In genomic region chr4:1289232-1290164, GRCh38 we compare ENCODE assay signal across 8 cellular contexts. TPM values are rescaled to one million over a fixed set of nuclear protein-coding genes. Genes with fewer than 3 reads are reported as not detected.
DNase-seq lines count a peak whose midpoint lies in the region; ATAC-seq, FAIRE-seq and TF ChIP-seq lines count a peak whose summit lies in the region.

MAEA (plus strand) TSS chr4:1289891; CDS start chr4:1289914, 23 bp downstream.

- H3K4me2 ChIP-seq in HepG2 (ENCODE audit: low read depth, low read length): peak within 1 kb of the TSS; percentile 95

- H3K36me3 Mint-ChIP-seq in CD14-positive monocyte: peaks cover 18 to 20% of the 10 kb centered on the region in 2 donors

- peaks cover 34% of the 10 kb centered on the region for H3K4me1 Mint-ChIP-seq in CD14-positive monocyte

- peak within 1 kb of the TSS; percentile 96 for H3K9ac ChIP-seq in HepG2 (ENCODE audit: insufficient read depth, low read depth, low read length)

- H3K27ac Mint-ChIP-seq in CD14-positive monocyte: peak within 1 kb of the TSS; percentile 90 to 97 (median 96)

- no peaks in the 10 kb centered on the region; a peak in 1 of 5 replicates for H3K27me3 ChIP-seq in HepG2 (ENCODE audit: control insufficient read depth in 1 of 2, insufficient read depth in 2 of 2, low read length in 2 of 2)

- peak within 1 kb of the TSS; percentile 72 for H3K27ac ChIP-seq in HepG2 (ENCODE audit: extremely low read length, insufficient read depth, low read length)

- TF ChIP-seq CTCF in CD14-positive monocyte (IDR thresholded peaks at IDR 0.05) (no peak), HepG2 (CRISPR knock-in tag; IDR thresholded peaks at IDR 0.05) (no peak)

- H3K79me2 ChIP-seq in HepG2 (ENCODE audit: insufficient read depth, low read length): peaks cover 57% of the 10 kb centered on the region

- ATAC-seq in GM19397 (IDR thresholded peaks at IDR 0.05; ENCODE audit: unreplicated experiment) (peak; percentile 94), HG03571 (IDR thresholded peaks at IDR 0.05; ENCODE audit: unreplicated experiment) (peak; percentile 92), HepG2 (peak; percentile 90)

- H3K4me3 Mint-ChIP-seq in CD14-positive monocyte: peak within 1 kb of the TSS; percentile 97

- H3K4me3 ChIP-seq in HepG2 (replicated peaks in 1 of 3; ENCODE audit: insufficient read depth in 1 of 3, low read depth in 2 of 3, low read length in 3 of 3): peak within 1 kb of the TSS; percentile 81 to 94 (median 84)

- peaks cover 0 to 1% (median 0%) of the 10 kb centered on the region in 3 donors for H3K27me3 Mint-ChIP-seq in CD14-positive monocyte (ENCODE audit: low read depth in 3 of 3)

- TF ChIP-seq RAD21 in HepG2 (CRISPR knock-in tag; IDR thresholded peaks at IDR 0.05): no peak

- CTCF ChIA-PET in HepG2 (lab: Yijun Ruan, JAX; ENCODE audit: low intra/inter-chr PET ratio, low total read pairs): no interaction called here

- peaks cover 39% of the 10 kb centered on the region for H4K20me1 ChIP-seq in HepG2 (ENCODE audit: insufficient read depth, low read length)

- H3K36me3 ChIP-seq in HepG2 (replicated peaks in 1 of 2; ENCODE audit: control insufficient read depth in 1 of 2, insufficient read depth in 2 of 2, low read length in 2 of 2): no peaks in the 10 kb centered on the region; a peak in 1 of 5 replicates

- TF ChIP-seq EP300 in HepG2 (IDR thresholded peaks at IDR 0.05; ENCODE audit: low read depth in 2 of 2, low read length in 2 of 2): 0 out of 4 replicates have a peak, but pooled peaks of 1 of the 2 experiments have one; percentile 16
- no peak for TF ChIP-seq EP300 in HepG2 (CRISPR knock-in tag; IDR thresholded peaks at IDR 0.05; ENCODE audit: borderline replicate concordance)

- H2AFZ ChIP-seq in HepG2 (ENCODE audit: low read length): no peak within 1 kb of the TSS

- peaks cover 7 to 13% (median 11%) of the 10 kb centered on the region in 7 donors for H3K9me3 Mint-ChIP-seq in CD14-positive monocyte

- TSS peak; percentile 93 for BruUV-seq in HepG2 (replicated peaks; lab: Mats Ljungman, UMichigan)

- 1% methylated on average over 35 of the region's 95 CpGs for WGBS in HepG2 (ENCODE audit: low lambda C conversion rate)

- peaks cover 5% of the 10 kb centered on the region; the same call in 1 of the 2 replicates for H3K9me3 ChIP-seq in HepG2 (ENCODE audit: low read length)

- peak; percentile 90 for FAIRE-seq in HepG2 (lab: Jason Lieb, UNC)

- in situ Hi-C loops in HepG2 (cut with HindIII; ENCODE audit: extremely low pct_ligation_motif_present, low pct_unique_long_range_greater_than_20kb): no loop called here

- DNase-seq in CD14-positive monocyte (ENCODE audit: low spot score) (peak; percentile 97), NCI-H82 (lab: John Stamatoyannopoulos, UW) (peak; percentile 96), dermis microvascular lymphatic vessel endothelial cell (ENCODE audit: low read depth in 2 of 2) (peak; percentile 94 to 98), HepG2 (ENCODE audit: low spot score) (peak; percentile 92)
- DNase-seq in activated CD4-positive, alpha-beta T cell treated with anti-CD3 and anti-CD28 coated beads, Interleukin-2, amount 50 U/mL, for 48 hours: peak; percentile 96 to 98
- DNase-seq in stimulated activated CD4-positive, alpha-beta T cell treated with anti-CD3 and anti-CD28 coated beads, Interleukin-4, amount 100 ng/mL, for 1 hour: peak; percentile 97

- peaks cover 50% of the 10 kb centered on the region for H3K4me1 ChIP-seq in HepG2 (ENCODE audit: insufficient read depth, low read length)

- intact Hi-C loops in CD14-positive monocyte (cut with micrococcal nuclease) (loop anchor here (1.0 to 5.0 kb wide), 7 partner anchors 10 to 507 kb away; partner anchors contain the start of genes CTBP1 (in 1 of the 2), FGFRL1 (in 1 of the 2), GAK (in 1 of the 2) and TMEM175 (in 1 of the 2)), HepG2 (cut with micrococcal nuclease; ENCODE audit: unreplicated experiment) (loop anchor here (2.0 kb wide), 1 partner anchor 57 kb away; the partner anchor contains the start of gene UVSSA)

- peak; percentile 69 to 76 for TF ChIP-seq POLR2A in HepG2 (IDR thresholded peaks at IDR 0.05; ENCODE audit: insufficient read depth in 1 of 2, low read depth in 2 of 2, low read length in 2 of 2)

- POLR2A ChIA-PET in HepG2 (lab: Yijun Ruan, JAX): interaction anchor here (0.7 to 5.5 kb wide), 6 partner anchors 20 to 116 kb away, joined by 3 to 33 read pairs (median 6); partner anchors contain the start of genes CTBP1 and UVSSA

TF ChIP-seq in HepG2, 621 proteins besides CTCF, POLR2A, EP300 and RAD21 (continues in another document):
- TF ChIP-seq ZNF251 (CRISPR knock-in tag; IDR thresholded peaks at IDR 0.05) (no peak), ZBED4 (CRISPR knock-in tag; IDR thresholded peaks at IDR 0.05; ENCODE audit: borderline replicate concordance) (0 out of 2 replicates have a peak, but pooled peaks have one; percentile 58), FLYWCH1 (CRISPR knock-in tag; IDR thresholded peaks at IDR 0.05) (no peak; the same call in 1 of the 2 replicates), NR2F6 (IDR thresholded peaks at IDR 0.05) (no peak), NR2F6 (CRISPR knock-in tag; IDR thresholded peaks at IDR 0.05) (peak; percentile 23; the same call in 1 of the 2 replicates), ZNF468 (CRISPR knock-in tag; IDR thresholded peaks at IDR 0.05) (no peak), TMF1 (CRISPR knock-in tag; IDR thresholded peaks at IDR 0.05; ENCODE audit: low read depth) (no peak), RARG (CRISPR knock-in tag; IDR thresholded peaks at IDR 0.05; ENCODE audit: low read depth) (no peak), ZNF136 (CRISPR knock-in tag; IDR thresholded peaks at IDR 0.05; ENCODE audit: low read depth) (0 out of 2 replicates have a peak, but pooled peaks have one; percentile 49)
- TF ChIP-seq, protein P1, sequence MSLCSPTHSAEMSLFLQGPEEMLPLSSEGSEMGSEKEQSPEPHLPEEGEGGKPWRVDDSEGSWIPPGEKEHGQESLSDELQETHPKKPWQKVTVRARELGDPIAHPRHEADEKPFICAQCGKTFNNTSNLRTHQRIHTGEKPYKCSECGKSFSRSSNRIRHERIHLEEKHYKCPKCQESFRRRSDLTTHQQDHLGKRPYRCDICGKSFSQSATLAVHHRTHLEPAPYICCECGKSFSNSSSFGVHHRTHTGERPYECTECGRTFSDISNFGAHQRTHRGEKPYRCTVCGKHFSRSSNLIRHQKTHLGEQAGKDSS (CRISPR knock-in tag; IDR thresholded peaks at IDR 0.05; ENCODE audit: borderline replicate concordance, low read depth): peak; percentile 86; the same call in 1 of the 2 replicates
- TF ChIP-seq, protein P2, sequence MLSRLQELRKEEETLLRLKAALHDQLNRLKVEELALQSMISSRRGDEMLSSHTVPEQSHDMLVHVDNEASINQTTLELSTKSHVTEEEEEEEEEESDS (CRISPR knock-in tag; IDR thresholded peaks at IDR 0.05; ENCODE audit: borderline replicate concordance): no peak

RNA-seq across cellular contexts. Expression of gene MAEA, which starts in this region (rescaled TPM):
- polyA plus RNA-seq in CD14-positive monocyte: 10 to 100 TPM; 34.3 to 37.7 TPM
- 45.8 and 64.4 TPM in 2 replicates for total RNA-seq in dermis microvascular lymphatic vessel endothelial cell
- 52.0 and 65.2 TPM in 2 replicates for total RNA-seq in HepG2 (2016; rRNA removed; fragmentation: Illumina TruSeq; extraction: Trizol)
- total RNA-seq in HepG2 (2016; cell fraction: cytosol; rRNA removed; fragmentation: Illumina TruSeq; extraction: Trizol; ENCODE audit: low read depth): 10.0 and 10.5 TPM in 2 replicates
- total RNA-seq in HepG2 (2016; cell fraction: insoluble cytoplasmic fraction; rRNA removed; fragmentation: Illumina TruSeq; extraction: Trizol): 55.0 and 59.4 TPM in 2 replicates
- total RNA-seq in HepG2 (2016; cell fraction: membrane; rRNA removed; fragmentation: Illumina TruSeq; extraction: Trizol): 23.7 and 24.2 TPM in 2 replicates
- 30.2 and 31.7 TPM in 2 replicates for total RNA-seq in HepG2 (2016; cell fraction: nucleus; rRNA removed; fragmentation: Illumina TruSeq; extraction: Trizol)
- 57.1 and 60.7 TPM in 2 replicates for polyA plus RNA-seq in HepG2 (2011; rRNA removed)
- polyA plus RNA-seq in HepG2 (2011; cell fraction: cytosol; rRNA removed): 48.5 and 73.3 TPM in 2 replicates
- polyA plus RNA-seq in HepG2 (2011; cell fraction: nucleus; rRNA removed): 171 and 221 TPM in 2 replicates
- polyA plus RNA-seq in HepG2 (2012): 28.9 and 30.8 TPM in 2 replicates
- 5.9 and 6.3 TPM in 2 replicates for polyA plus RNA-seq in HepG2 (2016; cell fraction: cytosol; fragmentation: Illumina TruSeq; extraction: Trizol; ENCODE audit: low read depth)
- 60.8 and 67.1 TPM in 2 replicates for polyA plus RNA-seq in HepG2 (2016; cell fraction: insoluble cytoplasmic fraction; fragmentation: Illumina TruSeq; extraction: Trizol; ENCODE audit: low read depth)
- polyA plus RNA-seq in HepG2 (2016; cell fraction: membrane; fragmentation: Illumina TruSeq; extraction: Trizol; ENCODE audit: low read depth): 15.8 and 16.9 TPM in 2 replicates
- 69.6 and 72.4 TPM in 2 replicates for polyA plus RNA-seq in HepG2 (2016; cell fraction: nucleus; fragmentation: Illumina TruSeq; extraction: Trizol; ENCODE audit: insufficient read depth, low read depth)
- 56.6 and 139 TPM in 2 replicates for polyA minus RNA-seq in HepG2 (2011; rRNA and poly(A)+ RNA removed; ENCODE audit: low replicate concordance)
- 41.7 and 45.7 TPM in 2 replicates for polyA minus RNA-seq in HepG2 (2011; cell fraction: cytosol; rRNA and poly(A)+ RNA removed)
- 40.9 and 44.3 TPM in 2 replicates for polyA minus RNA-seq in HepG2 (2011; cell fraction: nucleus; rRNA and poly(A)+ RNA removed)

Comparison
In these comparisons a context has a peak if more than half of its experiments do, and no peak if none do; other contexts are left out.
1. Peak in every context shown above with its lines: DNase-seq, ATAC-seq, H3K4me3 ChIP-seq and H3K27ac ChIP-seq.